Comparison of ENCODE assay signal across 7 cellular contexts in genomic region chr2:31980674-31981356, GRCh38. TPM values are rescaled to one million over a fixed set of nuclear protein-coding genes. Genes with fewer than 3 reads are reported as not detected.
DNase-seq lines count a peak whose midpoint lies in the region; ATAC-seq and TF ChIP-seq lines count a peak whose summit lies in the region.

No MANE protein-coding gene starts in this region.

- peaks cover 12% of the 10 kb centered on the region for H3K4me1 ChIP-seq in lower lobe of right lung

- H3K36me3 ChIP-seq in lower lobe of right lung, result no peaks in the 10 kb centered on the region

- H3K9me3 Mint-ChIP-seq in activated T-helper 2 cell treated with anti-CD3 and anti-CD28 coated beads, Interferon-gamma antibody, Interleukin-2, Interleukin-4, amounts not matched to agents 10 μg/mL and 5 μg/mL and 100 μg/mL, durations not matched to agents 14 hours and 24 hours and 36 hours, result peaks cover 4% of the 10 kb centered on the region

- H3K27ac ChIP-seq in lower lobe of right lung, result no peak overlapping the region

- no peaks in the 10 kb centered on the region for H3K27me3 Mint-ChIP-seq in activated T-helper 2 cell treated with anti-CD3 and anti-CD28 coated beads, Interferon-gamma antibody, Interleukin-2, Interleukin-4, amounts not matched to agents 10 μg/mL and 5 μg/mL and 100 μg/mL, durations not matched to agents 14 hours and 24 hours and 36 hours (ENCODE audit: low read depth)

- ATAC-seq in GM18499 (IDR thresholded peaks at IDR 0.05; ENCODE audit: insufficient read depth, unreplicated experiment), result peak; percentile 97
- ATAC-seq in GM21529 (IDR thresholded peaks at IDR 0.05; ENCODE audit: unreplicated experiment), result peak; percentile 99
- peak; percentile 82 to 86 for ATAC-seq in lower lobe of right lung

- peak overlapping the region; percentile 52 for H3K27ac Mint-ChIP-seq in activated T-helper 2 cell treated with anti-CD3 and anti-CD28 coated beads, Interferon-gamma antibody, Interleukin-2, Interleukin-4, amounts not matched to agents 10 μg/mL and 5 μg/mL and 100 μg/mL, durations not matched to agents 14 hours and 24 hours and 36 hours

- intact Hi-C loops in activated T-helper 2 cell treated with anti-CD3 and anti-CD28 coated beads, Interferon-gamma antibody, Interleukin-2, Interleukin-4, amounts not matched to agents 10 μg/mL and 5 μg/mL and 100 μg/mL, durations not matched to agents 14 hours and 24 hours and 36 hours (cut with micrococcal nuclease), result no loop called here
- intact Hi-C loops in lower lobe of right lung (cut with DNase I), result no loop called here

- no peak overlapping the region for H3K4me3 Mint-ChIP-seq in activated T-helper 2 cell treated with anti-CD3 and anti-CD28 coated beads, Interferon-gamma antibody, Interleukin-2, Interleukin-4, amounts not matched to agents 10 μg/mL and 5 μg/mL and 100 μg/mL, durations not matched to agents 14 hours and 24 hours and 36 hours (ENCODE audit: low read depth)

- H3K4me1 Mint-ChIP-seq in activated T-helper 2 cell treated with anti-CD3 and anti-CD28 coated beads, Interferon-gamma antibody, Interleukin-2, Interleukin-4, amounts not matched to agents 10 μg/mL and 5 μg/mL and 100 μg/mL, durations not matched to agents 14 hours and 24 hours and 36 hours (ENCODE audit: low read depth), result peaks cover 20% of the 10 kb centered on the region

- H3K9me3 ChIP-seq in lower lobe of right lung, result no peaks in the 10 kb centered on the region

- H3K27me3 ChIP-seq in lower lobe of right lung (ENCODE audit: low read depth), result no peaks in the 10 kb centered on the region

- DNase-seq in HT-29 (ENCODE audit: low spot score) (peak; percentile 26), lower lobe of right lung (no peak), COLO668 (lab: John Stamatoyannopoulos, UW; ENCODE audit: unreplicated experiment) (no peak), cortex of kidney (lab: John Stamatoyannopoulos, UW) (no peak)
- DNase-seq in activated T-helper 2 cell treated with anti-CD3 and anti-CD28 coated beads, Interferon-gamma antibody, Interleukin-2, Interleukin-4, amounts not matched to agents 10 μg/mL and 5 μg/mL and 100 μg/mL, durations not matched to agents 14 hours and 24 hours and 36 hours (ENCODE audit: low spot score), result no peak

- no peak overlapping the region for H3K4me3 ChIP-seq in lower lobe of right lung

- peaks cover 19% of the 10 kb centered on the region for H3K36me3 Mint-ChIP-seq in activated T-helper 2 cell treated with anti-CD3 and anti-CD28 coated beads, Interferon-gamma antibody, Interleukin-2, Interleukin-4, amounts not matched to agents 10 μg/mL and 5 μg/mL and 100 μg/mL, durations not matched to agents 14 hours and 24 hours and 36 hours (ENCODE audit: low read depth)

- TF ChIP-seq CTCF in lower lobe of right lung (IDR thresholded peaks at IDR 0.05), result no peak

RNA-seq across cellular contexts. Expression of gene MEMO1, which starts 30.0 kb away (rescaled TPM):
- 32.6 and 42.2 TPM in 2 replicates for total RNA-seq in HT-29 (2014; rRNA removed; shearing (Covaris generic))
- 63.7 and 64.8 TPM in 2 replicates for total RNA-seq in activated T-helper 2 cell treated with anti-CD3 and anti-CD28 coated beads, Interferon-gamma antibody, Interleukin-2, Interleukin-4, amounts not matched to agents 10 μg/mL and 5 μg/mL and 100 μg/mL, durations not matched to agents 14 hours and 24 hours and 36 hours
- 35.7 TPM for total RNA-seq in lower lobe of right lung

RNA-seq across cellular contexts. Expression of gene DPY30, which starts 58.8 kb away (rescaled TPM):
- 61.4 and 63.7 TPM in 2 replicates for total RNA-seq in HT-29 (2014; rRNA removed; shearing (Covaris generic))
- total RNA-seq in activated T-helper 2 cell treated with anti-CD3 and anti-CD28 coated beads, Interferon-gamma antibody, Interleukin-2, Interleukin-4, amounts not matched to agents 10 μg/mL and 5 μg/mL and 100 μg/mL, durations not matched to agents 14 hours and 24 hours and 36 hours, result 72.1 and 77.1 TPM in 2 replicates
- total RNA-seq in lower lobe of right lung, result 60.4 TPM
